Comparison of ENCODE assay signal across 14 cellular contexts in the genomic region with DNA sequence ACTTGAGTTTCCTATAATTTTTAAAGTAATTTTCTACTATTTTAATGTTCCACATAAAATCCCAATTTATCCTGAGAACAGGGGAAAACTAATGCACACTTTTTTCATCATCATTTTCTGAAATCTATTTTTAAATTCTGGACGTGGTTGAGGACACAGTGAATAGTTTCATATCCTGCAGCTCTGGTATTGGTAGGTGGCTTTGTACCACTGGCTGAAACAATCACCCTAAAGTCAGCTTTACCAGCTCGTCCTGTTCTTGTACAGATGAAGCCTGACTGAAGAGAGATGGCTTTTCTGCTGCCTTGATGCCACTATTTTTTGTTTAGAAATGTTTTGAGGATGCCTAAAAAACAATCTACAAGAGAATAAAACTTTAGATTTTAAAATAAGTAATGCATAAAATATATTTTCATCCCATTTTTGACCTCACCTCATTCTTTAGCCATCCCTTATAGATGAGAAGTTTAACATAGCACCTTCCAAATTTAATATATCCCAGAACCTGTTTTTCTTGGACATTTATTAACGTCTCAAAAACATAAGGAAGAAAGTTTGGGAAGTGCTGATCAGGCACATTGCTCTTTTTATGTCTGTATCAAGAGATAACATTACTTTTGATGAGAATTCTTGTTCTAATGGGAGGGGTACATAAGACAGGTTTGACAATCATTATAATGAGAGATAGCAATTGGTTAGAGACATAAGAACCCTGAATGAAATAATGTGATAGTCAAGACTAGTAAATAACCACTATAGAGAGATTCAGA.
DNase-seq lines count a peak whose midpoint lies in the region; ATAC-seq, FAIRE-seq and TF ChIP-seq lines count a peak whose summit lies in the region.
"Had no signal": no experiment of that assay in that cellular context is flagged by ENCODE, and none has a peak within 500 bp of the region (broad histone marks: within the 10 kb centered on the region; RNA-seq: fewer than 3 reads in every experiment).

No MANE protein-coding gene starts in this region.

- H3K9me1 ChIP-seq in K562 (ENCODE audit: control insufficient read depth, insufficient read depth, low read length): no peaks in the 10 kb centered on the region

- no peak for TF ChIP-seq CTCF in K562 (IDR thresholded peaks at IDR 0.05 in 2 of 3, conservative IDR thresholded peaks at IDR 0.05 in 1 of 3; ENCODE audit: insufficient read depth in 2 of 3, low read depth in 1 of 3, low read length in 3 of 3)

- no peaks in the 10 kb centered on the region for H3K27me3 ChIP-seq in K562 (ENCODE audit: control insufficient read depth in 2 of 2, insufficient read depth in 2 of 2, low read length in 2 of 2)
- H3K27me3 ChIP-seq: BE2C had no signal

- no TSS peak for BruUV-seq in K562 (replicated peaks; lab: Mats Ljungman, UMichigan)

- peak; percentile 56 for FAIRE-seq in GM18507 (lab: Jason Lieb, UNC)
- no peak for FAIRE-seq in K562 (lab: Jason Lieb, UNC)

- no peaks in the 10 kb centered on the region; a peak in 1 of 5 replicates for H3K4me1 ChIP-seq in K562 (replicated peaks in 1 of 2; ENCODE audit: control insufficient read depth in 2 of 2, insufficient read depth in 2 of 2, low read length in 2 of 2)
- H3K4me1 ChIP-seq: BE2C, lower lobe of right lung had no signal

- no peak overlapping the region for H3K4me3 ChIP-seq in K562
- H3K4me3 ChIP-seq: lower lobe of right lung had no signal

- in situ Hi-C loops in K562 (cut with MboI): no loop called here

- TF ChIP-seq EP300 in K562 (IDR thresholded peaks at IDR 0.05; ENCODE audit: low read length): no peak

- no peak overlapping the region for H3K4me2 ChIP-seq in K562 (ENCODE audit: insufficient read depth, low read length)

- intact Hi-C loops in K562 (cut with micrococcal nuclease): loop anchor here (5.0 kb wide), 1 partner anchor 95 kb away; no protein-coding TSS in a partner anchor

- peak; percentile 87 for ATAC-seq in GM21447 (IDR thresholded peaks at IDR 0.05; ENCODE audit: unreplicated experiment)
- ATAC-seq in HG03108 (IDR thresholded peaks at IDR 0.05; ENCODE audit: unreplicated experiment): peak; percentile 81
- ATAC-seq in K562: no peak
- no peak for ATAC-seq in GM19324 (IDR thresholded peaks at IDR 0.05; ENCODE audit: low FRiP score, unreplicated experiment)
- ATAC-seq in HG03342 (IDR thresholded peaks at IDR 0.05; ENCODE audit: unreplicated experiment): no peak
- ATAC-seq: activated CD4-positive, alpha-beta T cell treated with anti-CD3 and anti-CD28 coated beads for 36 hours; lower lobe of right lung had no signal

- H3K79me2 ChIP-seq in K562 (ENCODE audit: control insufficient read depth, insufficient read depth, low read length): no peaks in the 10 kb centered on the region

- CTCF ChIA-PET in K562 (lab: Yijun Ruan, JAX; ENCODE audit: low intra/inter-chr PET ratio): interaction anchor here (1.1 kb wide), 1 partner anchor 114 kb away, joined by 3 read pairs; no protein-coding TSS in a partner anchor

- no peaks in the 10 kb centered on the region for H3K9me3 ChIP-seq in K562 (replicated peaks; ENCODE audit: control insufficient read depth, insufficient read depth, low read depth, low read length)
- H3K9me3 ChIP-seq: BE2C, lower lobe of right lung had no signal

- H4K20me1 ChIP-seq in K562 (replicated peaks; ENCODE audit: control insufficient read depth, insufficient read depth, low read length): no peaks in the 10 kb centered on the region

- no peak for TF ChIP-seq POLR2A in K562 (conservative IDR thresholded peaks at IDR 0.05)

- no peak for DNase-seq in GM18507 (ENCODE audit: extremely low spot score, insufficient read length, low read depth)
- no peak for DNase-seq in K562 (ENCODE audit: extremely low read depth in 1 of 4, low spot score in 3 of 4)
- DNase-seq in EL: no peak
- no peak for DNase-seq in NCI-H1436 (lab: John Stamatoyannopoulos, UW)
- DNase-seq: activated CD4-positive, alpha-beta T cell treated with anti-CD3 and anti-CD28 coated beads for 36 hours; BE2C; DMS79; effector CD8-positive, alpha-beta T cell; lower lobe of right lung; NK-92 treated with Interleukin-12 subunit alpha and Interleukin-12 subunit beta, amount 100 ng/mL, for 24 hours had no signal

- H3K9ac ChIP-seq in K562 (ENCODE audit: insufficient read depth in 1 of 2, low read depth in 2 of 2, low read length in 2 of 2): no peak overlapping the region

- POLR2A ChIA-PET in K562 (lab: Yijun Ruan, JAX): no interaction called here

- no peak overlapping the region for H3K27ac ChIP-seq in K562 (ENCODE audit: extremely low read depth, low read depth, low read length)
- H3K27ac ChIP-seq: lower lobe of right lung had no signal

- no peak for TF ChIP-seq RAD21 in K562 (CRISPR knock-in tag; conservative IDR thresholded peaks at IDR 0.05 in 1 of 2, IDR thresholded peaks at IDR 0.05 in 1 of 2)

- no peak overlapping the region for H2AFZ ChIP-seq in K562 (ENCODE audit: low read depth, low read length)

- WGBS in K562 (ENCODE audit: insufficient coverage, low coverage, missing lambda C conversion rate): 38% methylated on average over 3 of the region's 3 CpGs

- H3K36me3 ChIP-seq in K562 (ENCODE audit: control insufficient read depth, insufficient read depth, low read length): peaks cover 6% of the 10 kb centered on the region; the same call in 1 of the 3 replicates
- H3K36me3 ChIP-seq: BE2C had no signal

TF ChIP-seq in K562, 482 proteins besides CTCF, POLR2A, EP300 and RAD21 (continues in another document):
- 0 out of 2 replicates have a peak, but pooled peaks have one; percentile 22 for TF ChIP-seq C11orf30 (IDR thresholded peaks at IDR 0.05; ENCODE audit: low read depth)
- peak; percentile 55; the same call in 1 of the 2 replicates for TF ChIP-seq ZNF316 (IDR thresholded peaks at IDR 0.05)
- TF ChIP-seq, protein P1, sequence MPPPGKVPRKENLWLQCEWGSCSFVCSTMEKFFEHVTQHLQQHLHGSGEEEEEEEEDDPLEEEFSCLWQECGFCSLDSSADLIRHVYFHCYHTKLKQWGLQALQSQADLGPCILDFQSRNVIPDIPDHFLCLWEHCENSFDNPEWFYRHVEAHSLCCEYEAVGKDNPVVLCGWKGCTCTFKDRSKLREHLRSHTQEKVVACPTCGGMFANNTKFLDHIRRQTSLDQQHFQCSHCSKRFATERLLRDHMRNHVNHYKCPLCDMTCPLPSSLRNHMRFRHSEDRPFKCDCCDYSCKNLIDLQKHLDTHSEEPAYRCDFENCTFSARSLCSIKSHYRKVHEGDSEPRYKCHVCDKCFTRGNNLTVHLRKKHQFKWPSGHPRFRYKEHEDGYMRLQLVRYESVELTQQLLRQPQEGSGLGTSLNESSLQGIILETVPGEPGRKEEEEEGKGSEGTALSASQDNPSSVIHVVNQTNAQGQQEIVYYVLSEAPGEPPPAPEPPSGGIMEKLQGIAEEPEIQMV (tag; conservative IDR thresholded peaks at IDR 0.05; ENCODE audit: low read depth): no peak
- TF ChIP-seq, protein P2, sequence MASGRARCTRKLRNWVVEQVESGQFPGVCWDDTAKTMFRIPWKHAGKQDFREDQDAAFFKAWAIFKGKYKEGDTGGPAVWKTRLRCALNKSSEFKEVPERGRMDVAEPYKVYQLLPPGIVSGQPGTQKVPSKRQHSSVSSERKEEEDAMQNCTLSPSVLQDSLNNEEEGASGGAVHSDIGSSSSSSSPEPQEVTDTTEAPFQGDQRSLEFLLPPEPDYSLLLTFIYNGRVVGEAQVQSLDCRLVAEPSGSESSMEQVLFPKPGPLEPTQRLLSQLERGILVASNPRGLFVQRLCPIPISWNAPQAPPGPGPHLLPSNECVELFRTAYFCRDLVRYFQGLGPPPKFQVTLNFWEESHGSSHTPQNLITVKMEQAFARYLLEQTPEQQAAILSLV (tag; IDR thresholded peaks at IDR 0.05): no peak
- no peak for TF ChIP-seq ZNF696 (CRISPR knock-in tag; conservative IDR thresholded peaks at IDR 0.05)
- TF ChIP-seq SIN3B (IDR thresholded peaks at IDR 0.05; ENCODE audit: low read depth): no peak
- TF ChIP-seq HDAC2 (IDR thresholded peaks at IDR 0.05): no peak

Comparison
In these comparisons a context has a peak if more than half of its experiments do, and no peak if none do; other contexts are left out.
1. ATAC-seq: peak in GM21447 (single experiment) and HG03108 (single experiment); none in K562 (single experiment), GM19324 (single experiment) and HG03342 (single experiment).